In the genomic region with DNA sequence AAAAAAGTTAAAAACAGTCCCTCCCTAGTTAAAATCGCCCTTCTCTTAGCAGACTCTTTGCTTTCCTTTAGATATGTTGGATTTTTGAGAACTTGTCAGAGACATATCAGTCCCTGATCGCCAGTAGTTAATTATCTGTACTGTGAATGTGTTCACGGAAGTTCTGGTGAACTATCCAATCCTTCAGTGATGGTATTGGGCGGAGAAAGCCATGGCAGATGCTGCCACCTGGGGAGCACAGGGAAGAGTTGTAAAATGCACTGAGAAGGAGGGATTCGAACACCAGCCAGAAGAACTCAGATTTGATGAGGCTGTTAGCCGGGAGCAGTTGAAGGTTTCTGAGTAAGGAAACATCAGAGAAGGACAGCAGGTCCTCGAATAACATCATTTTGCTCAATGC, we compare ENCODE assay signal across 19 cellular contexts. TPM values are rescaled to one million over a fixed set of nuclear protein-coding genes. Genes with fewer than 3 reads are reported as not detected.
"Had no signal": no experiment of that assay in that cellular context is flagged by ENCODE, and none has a peak within 500 bp of the region (broad histone marks: within the 10 kb centered on the region; RNA-seq: fewer than 3 reads in every experiment).

No MANE protein-coding gene starts in this region.

- H3K27me3 ChIP-seq: upper lobe of left lung had no signal

- H3K4me3 ChIP-seq: lower lobe of right lung, upper lobe of left lung had no signal

- ATAC-seq: activated naive CD4-positive, alpha-beta T cell treated with anti-CD3 and anti-CD28 coated beads, Interleukin-2, amount 50 U/mL, for 72 hours; effector memory CD8-positive, alpha-beta T cell; naive thymus-derived CD4-positive, alpha-beta T cell had no signal

- DNase-seq: activated CD4-positive, alpha-beta T cell treated with anti-CD3 and anti-CD28 coated beads, Interleukin-2, amount 50 U/mL, for 4 hours; activated T-cell treated with anti-CD3 and anti-CD28 coated beads, Interleukin-2, amount 50 U/mL, for 1 hour; amniotic stem cell; cortex of kidney; effector memory CD8-positive, alpha-beta T cell; hypothalamus; kidney glomerular epithelial cell; lower lobe of right lung; naive thymus-derived CD4-positive, alpha-beta T cell; right cardiac atrium; stimulated activated CD4-positive, alpha-beta T cell treated with anti-CD3 and anti-CD28 coated beads, Interleukin-1b, Interleukin-23, amount 100 ng/mL, for 48 hours; stimulated activated naive CD4-positive, alpha-beta T cell; substantia nigra; T-helper 1 cell; upper lobe of left lung had no signal

- H3K4me1 Mint-ChIP-seq: central memory CD8-positive, alpha-beta T cell had no signal

- H3K9me3 Mint-ChIP-seq: activated naive CD4-positive, alpha-beta T cell treated with anti-CD3 and anti-CD28 coated beads, Interleukin-2, amount 50 U/mL, for 72 hours; brain; central memory CD8-positive, alpha-beta T cell; effector memory CD8-positive, alpha-beta T cell; naive thymus-derived CD4-positive, alpha-beta T cell had no signal

- H3K27ac Mint-ChIP-seq: brain, progenitor cell of endocrine pancreas had no signal

- H3K9me3 ChIP-seq: lower lobe of right lung, upper lobe of left lung had no signal

- H3K36me3 Mint-ChIP-seq: activated naive CD4-positive, alpha-beta T cell treated with anti-CD3 and anti-CD28 coated beads, Interleukin-2, amount 50 U/mL, for 72 hours had no signal

- H3K36me3 ChIP-seq: lower lobe of right lung had no signal

- H3K27ac ChIP-seq: lower lobe of right lung, upper lobe of left lung had no signal

- H3K27me3 Mint-ChIP-seq: central memory CD8-positive, alpha-beta T cell; effector memory CD8-positive, alpha-beta T cell; naive thymus-derived CD4-positive, alpha-beta T cell; progenitor cell of endocrine pancreas had no signal

- H3K4me3 Mint-ChIP-seq: brain; central memory CD8-positive, alpha-beta T cell; effector memory CD8-positive, alpha-beta T cell; naive thymus-derived CD4-positive, alpha-beta T cell had no signal

RNA-seq across cellular contexts. Expression of gene KIF14, which starts 17.5 kb away (rescaled TPM):
- polyA plus RNA-seq: naive thymus-derived CD4-positive, alpha-beta T cell had no signal
